21 cellular contexts compared by ENCODE assay signal in genomic region chr1:156543066-156543465, GRCh38. TPM values are rescaled to one million over a fixed set of nuclear protein-coding genes. Genes with fewer than 3 reads are reported as not detected.
DNase-seq lines count a peak whose midpoint lies in the region; ATAC-seq and TF ChIP-seq lines count a peak whose summit lies in the region.
"Had no signal": no experiment of that assay in that cellular context is flagged by ENCODE, and none has a peak within 500 bp of the region (broad histone marks: within the 10 kb centered on the region; RNA-seq: fewer than 3 reads in every experiment).

No MANE protein-coding gene starts in this region.

- 67 to 88% methylated on average over 1 of the region's 1 CpG for WGBS in endodermal cell (ENCODE audit: insufficient coverage in 1 of 2, insufficient read length in 1 of 2), 2 experiments

- peak; percentile 8 for DNase-seq in activated effector memory CD4-positive, alpha-beta T cell treated with anti-CD3 and anti-CD28 coated beads, Interleukin-2, amount 50 U/mL, for 16 hours
- DNase-seq in activated effector memory CD4-positive, alpha-beta T cell treated with Interleukin-2 at 50 U/mL for 16 hours: no peak
- DNase-seq in endodermal cell: no peak
- no peak for DNase-seq in neural crest cell (ENCODE audit: low read depth, low spot score)
- no peak for DNase-seq in BE2C
- DNase-seq in CD8-positive, alpha-beta T cell: no peak
- no peak for DNase-seq in HCEC 1CT
- DNase-seq in activated gamma-delta T cell (lab: John Stamatoyannopoulos, UW): no peak
- DNase-seq: 8988T, COR-L47, DMS79, GM23248, NCI-H1436, NCI-H2029, NCI-H2171 treated with DMSO at 0.1 percent for 48 hours, NCI-H510A, NCI-H774 had no signal

- no peaks in the 10 kb centered on the region for H3K27me3 ChIP-seq in endodermal cell (ENCODE audit: control insufficient read depth, insufficient read depth, low read length, poor library complexity, severe bottlenecking)
- H3K27me3 ChIP-seq in BE2C: no peaks in the 10 kb centered on the region
- H3K27me3 ChIP-seq in CD8-positive, alpha-beta T cell (ENCODE audit: insufficient read depth, low read length): no peaks in the 10 kb centered on the region

- no peak for ATAC-seq in CD8-positive, alpha-beta T cell
- ATAC-seq: K562 had no signal

- H3K36me3 Mint-ChIP-seq in endodermal cell (ENCODE audit: low read depth) (peaks cover 44% of the 10 kb centered on the region), neural crest cell (ENCODE audit: low read depth) (peaks cover 19% of the 10 kb centered on the region)
- no peaks in the 10 kb centered on the region for H3K36me3 Mint-ChIP-seq in CD8-positive, alpha-beta T cell

- H3K27me3 Mint-ChIP-seq in endodermal cell (ENCODE audit: insufficient read depth): no peaks in the 10 kb centered on the region
- H3K27me3 Mint-ChIP-seq in neural crest cell (ENCODE audit: low read depth): no peaks in the 10 kb centered on the region
- H3K27me3 Mint-ChIP-seq in CD8-positive, alpha-beta T cell (ENCODE audit: low read depth): no peaks in the 10 kb centered on the region

- H3K4me3 ChIP-seq in endodermal cell (ENCODE audit: low read length) (no peak overlapping the region), BE2C (ENCODE audit: low read depth, low read length) (no peak overlapping the region)
- H3K4me3 ChIP-seq in CD8-positive, alpha-beta T cell (ENCODE audit: low read depth, low read length): no peak overlapping the region
- H3K4me3 ChIP-seq: GM23248, K562, SK-N-MC had no signal

- no peak for TF ChIP-seq CTCF in endodermal cell (conservative IDR thresholded peaks at IDR 0.05)
- no peak for TF ChIP-seq CTCF in neural crest cell (conservative IDR thresholded peaks at IDR 0.05)
- TF ChIP-seq CTCF in BE2C (IDR thresholded peaks at IDR 0.05; ENCODE audit: low read depth, low read length): no peak
- no peak for TF ChIP-seq CTCF in CD8-positive, alpha-beta T cell (IDR thresholded peaks at IDR 0.05)

- H3K36me3 ChIP-seq in endodermal cell (ENCODE audit: control insufficient read depth, insufficient read depth, low read length) (peaks cover 64% of the 10 kb centered on the region), BE2C (peaks cover 11% of the 10 kb centered on the region)
- H3K36me3 ChIP-seq in CD8-positive, alpha-beta T cell (ENCODE audit: insufficient read depth, low read length): no peaks in the 10 kb centered on the region

- H3K9me3 ChIP-seq in endodermal cell (ENCODE audit: control insufficient read depth, low read length) (no peaks in the 10 kb centered on the region), BE2C (no peaks in the 10 kb centered on the region)
- H3K9me3 ChIP-seq in CD8-positive, alpha-beta T cell (ENCODE audit: low read length): no peaks in the 10 kb centered on the region

- POLR2A ChIA-PET in CD8-positive, alpha-beta T cell (lab: Charles Lee): no interaction called here

- no peak overlapping the region for H3K9ac ChIP-seq in endodermal cell (ENCODE audit: extremely low read depth, low read length, poor library complexity, severe bottlenecking)
- H3K9ac ChIP-seq: GM23248 had no signal

- H3K27ac Mint-ChIP-seq in endodermal cell (peak overlapping the region; percentile 30), neural crest cell (ENCODE audit: unreplicated experiment) (peak overlapping the region; percentile 30)
- no peak overlapping the region for H3K27ac Mint-ChIP-seq in CD8-positive, alpha-beta T cell

- H3K9me3 Mint-ChIP-seq in endodermal cell (no peaks in the 10 kb centered on the region), neural crest cell (no peaks in the 10 kb centered on the region)
- H3K9me3 Mint-ChIP-seq in CD8-positive, alpha-beta T cell: no peaks in the 10 kb centered on the region

- CTCF ChIA-PET in CD8-positive, alpha-beta T cell (lab: Charles Lee): interaction anchor here (1.0 to 1.3 kb wide), 2 partner anchors 7 to 147 kb away, joined by 3 read pairs; no protein-coding TSS in a partner anchor

- no peaks in the 10 kb centered on the region for H3K4me1 ChIP-seq in endodermal cell (ENCODE audit: control insufficient read depth, insufficient read depth, low read length)
- no peaks in the 10 kb centered on the region for H3K4me1 ChIP-seq in BE2C
- no peaks in the 10 kb centered on the region for H3K4me1 ChIP-seq in CD8-positive, alpha-beta T cell (ENCODE audit: insufficient read depth, low read length)

- H3K27ac ChIP-seq in endodermal cell (ENCODE audit: low read depth, low read length): no peak overlapping the region
- H3K27ac ChIP-seq in CD8-positive, alpha-beta T cell (ENCODE audit: low read depth, low read length): no peak overlapping the region
- H3K27ac ChIP-seq: GM23248, SK-N-MC had no signal

- intact Hi-C loops in CD8-positive, alpha-beta T cell (cut with DNase I, micrococcal nuclease): no loop called here

- H3K4me3 Mint-ChIP-seq in endodermal cell (no peak overlapping the region), neural crest cell (no peak overlapping the region)
- no peak overlapping the region for H3K4me3 Mint-ChIP-seq in CD8-positive, alpha-beta T cell

- H3K4me1 Mint-ChIP-seq in endodermal cell (peaks cover 12% of the 10 kb centered on the region), neural crest cell (no peaks in the 10 kb centered on the region)
- H3K4me1 Mint-ChIP-seq in CD8-positive, alpha-beta T cell (ENCODE audit: low read depth): no peaks in the 10 kb centered on the region

RNA-seq across cellular contexts. Expression of gene IQGAP3, which starts 29.3 kb away (rescaled TPM):
- total RNA-seq in endodermal cell (10 to 100 TPM; 28.6 to 36.9 TPM), neural crest cell (43.1 and 43.5 TPM in 2 replicates)
- 28.9 TPM for polyA plus RNA-seq in endodermal cell (2013, experiment 1 of 2)
- 28.9 TPM for polyA plus RNA-seq in endodermal cell (2013, experiment 2 of 2)
- 2.5 TPM for polyA plus RNA-seq in BE2C (2012; ENCODE audit: insufficient read depth, insufficient read length, low read depth)
- total RNA-seq in CD8-positive, alpha-beta T cell: under 1 TPM in 1 of 2 experiments, not detected in 1; 0.05 TPM

RNA-seq across cellular contexts. Expression of gene TTC24, which starts 36.5 kb away (rescaled TPM):
- not detected for total RNA-seq in endodermal cell
- not detected for polyA plus RNA-seq in endodermal cell (2013, experiment 1 of 2)
- polyA plus RNA-seq in endodermal cell (2013, experiment 2 of 2): not detected
- not detected in 2 replicates for total RNA-seq in neural crest cell
- polyA plus RNA-seq in BE2C (2012; ENCODE audit: insufficient read depth, insufficient read length, low read depth): not detected
- 10 to 100 TPM; 21.3 to 21.5 TPM for total RNA-seq in CD8-positive, alpha-beta T cell
- total RNA-seq: G401, GM23248, K562 had no signal
- polyA plus RNA-seq: BJ, GM23248, K562 had no signal

RNA-seq across cellular contexts. Expression of gene MEF2D, which starts 42.5 kb away (rescaled TPM):
- total RNA-seq in endodermal cell (10 to 100 TPM; 10.5 to 12.8 TPM), neural crest cell (12.2 and 17.3 TPM in 2 replicates)
- polyA plus RNA-seq in endodermal cell (2013, experiment 1 of 2): 11.5 TPM
- polyA plus RNA-seq in endodermal cell (2013, experiment 2 of 2): 11.3 TPM
- polyA plus RNA-seq in BE2C (2012; ENCODE audit: insufficient read depth, insufficient read length, low read depth): 55.3 TPM
- 100 to 1,000 TPM; 227 to 230 TPM for total RNA-seq in CD8-positive, alpha-beta T cell

RNA-seq across cellular contexts. Expression of gene NAXE, which starts 48.5 kb away (rescaled TPM):
- total RNA-seq in endodermal cell (100 to 1,000 TPM in 1 of 2 donors, 10 to 100 TPM in 1; 96.0 to 129 TPM), neural crest cell (76.5 and 80.6 TPM in 2 replicates)
- polyA plus RNA-seq in endodermal cell (2013, experiment 1 of 2): 72.2 TPM
- polyA plus RNA-seq in endodermal cell (2013, experiment 2 of 2): 60.4 TPM
- polyA plus RNA-seq in BE2C (2012; ENCODE audit: insufficient read depth, insufficient read length, low read depth): 121 TPM
- 10 to 100 TPM; 18.4 TPM for total RNA-seq in CD8-positive, alpha-beta T cell

RNA-seq across cellular contexts. Expression of gene GPATCH4, which starts 58.2 kb away (rescaled TPM):
- total RNA-seq in endodermal cell (10 to 100 TPM; 23.0 to 34.4 TPM), neural crest cell (40.6 and 41.2 TPM in 2 replicates)
- 19.7 TPM for polyA plus RNA-seq in endodermal cell (2013, experiment 1 of 2)
- polyA plus RNA-seq in endodermal cell (2013, experiment 2 of 2): 17.4 TPM
- 162 TPM for polyA plus RNA-seq in BE2C (2012; ENCODE audit: insufficient read depth, insufficient read length, low read depth)
- total RNA-seq in CD8-positive, alpha-beta T cell: 10 to 100 TPM; 46.4 to 46.7 TPM

Comparison
In these comparisons a context has a peak if more than half of its experiments do, and no peak if none do; other contexts are left out.
1. RNA of gene IQGAP3, which starts 29.3 kb away (total RNA-seq): 43.1 to 43.5 TPM in neural crest cell and 28.6 to 36.9 TPM in endodermal cell; 0.05 TPM in CD8-positive, alpha-beta T cell; every median in the first group is over 10 times any median in the second.
2. RNA of gene TTC24, which starts 36.5 kb away (total RNA-seq): 21.3 to 21.5 TPM in CD8-positive, alpha-beta T cell; not detected in endodermal cell and not detected in neural crest cell; every median in the first group is over 10 times any median in the second.
3. RNA of gene MEF2D, which starts 42.5 kb away (total RNA-seq): 227 to 230 TPM in CD8-positive, alpha-beta T cell; 12.2 to 17.3 TPM in neural crest cell and 10.5 to 12.8 TPM in endodermal cell; every median in the first group is over 10 times any median in the second.